In the genomic region with DNA sequence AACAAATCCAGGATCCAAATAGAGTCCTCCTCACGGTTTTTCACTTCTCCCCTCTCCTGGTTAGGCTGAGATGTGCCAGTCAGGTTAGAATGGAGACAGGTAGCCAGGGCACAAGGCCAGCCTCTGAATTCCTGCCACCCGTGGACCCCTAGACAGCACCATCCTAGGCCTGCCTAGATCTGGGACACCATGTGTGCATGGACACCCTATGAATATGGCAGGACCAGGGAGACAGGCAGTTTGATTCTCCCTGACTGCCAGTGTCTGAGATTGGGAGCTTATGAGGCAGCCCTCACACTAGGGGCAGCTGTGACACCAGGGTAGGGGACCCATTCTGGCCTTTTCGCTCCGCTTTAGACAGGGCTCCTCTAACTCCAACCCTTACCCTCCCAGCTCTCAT, we compare ENCODE assay signal across 26 cellular contexts. TPM values are rescaled to one million over a fixed set of nuclear protein-coding genes. Genes with fewer than 3 reads are reported as not detected.
DNase-seq lines count a peak whose midpoint lies in the region; ATAC-seq, FAIRE-seq and TF ChIP-seq lines count a peak whose summit lies in the region.
"Had no signal": no experiment of that assay in that cellular context is flagged by ENCODE, and none has a peak within 500 bp of the region (broad histone marks: within the 10 kb centered on the region; RNA-seq: fewer than 3 reads in every experiment).

No MANE protein-coding gene starts in this region.

- in situ Hi-C loops in gastrocnemius medialis (cut with MboI; ENCODE audit: low sequenced_read_pairs in 4 of 4): loop anchor here (5.0 to 25.0 kb wide), 8 partner anchors 122 to 322 kb away; a partner anchor contains a TSS

- intact Hi-C loops in left cardiac atrium (cut with DNase I): loop anchor here (5.0 to 10.0 kb wide), 4 partner anchors 127 to 445 kb away; no protein-coding TSS in a partner anchor
- intact Hi-C loops in gastrocnemius medialis (cut with DNase I; ENCODE audit: low total_unique reads): loop anchor here (5.0 kb wide), 1 partner anchor 77 kb away; no protein-coding TSS in a partner anchor

- peak overlapping the region; percentile 39 for H3K27ac Mint-ChIP-seq in stimulated activated naive B cell treated with anti-CD40 and anti-IgM and Interleukin-4, amounts not matched to agents 10 μg/mL and 1 μg/mL and 100 μg/mL, for 72 hours
- H3K27ac Mint-ChIP-seq: CD4-positive, alpha-beta T cell; CD8-positive, alpha-beta memory T cell; GM23338 had no signal

- H3K27me3 Mint-ChIP-seq in stimulated activated naive B cell treated with anti-CD40 and anti-IgM and Interleukin-4, amounts not matched to agents 10 μg/mL and 1 μg/mL and 100 μg/mL, for 72 hours: peaks cover 0 to 4% of the 10 kb centered on the region in 2 donors

- FAIRE-seq in H54 (lab: Jason Lieb, UNC): no peak
- FAIRE-seq: A549, D721Med, GM12891, GM18507 had no signal

- H3K79me2 ChIP-seq in osteoblast (ENCODE audit: insufficient read depth, low read length): no peaks in the 10 kb centered on the region

- no peaks in the 10 kb centered on the region for H3K9me3 Mint-ChIP-seq in stimulated activated naive B cell treated with anti-CD40 and anti-IgM and Interleukin-4, amounts not matched to agents 10 μg/mL and 1 μg/mL and 100 μg/mL, for 72 hours
- H3K9me3 Mint-ChIP-seq: CD14-positive monocyte; CD4-positive, alpha-beta T cell; CD8-positive, alpha-beta memory T cell; GM23338 had no signal

- H3K36me3 ChIP-seq in right atrium auricular region: no peaks in the 10 kb centered on the region
- no peaks in the 10 kb centered on the region for H3K36me3 ChIP-seq in osteoblast (ENCODE audit: insufficient read depth, low read length)
- H3K36me3 ChIP-seq in gastrocnemius medialis: no peaks in the 10 kb centered on the region
- H3K36me3 ChIP-seq: BE2C; BLaER1 treated with 17β-estradiol and CSF1 and Interleukin-3, amounts not matched to agents 10 nM and 100 nM had no signal

- H3K4me3 ChIP-seq in right atrium auricular region (no peak overlapping the region), osteoblast (ENCODE audit: insufficient read depth, low read length) (no peak overlapping the region), gastrocnemius medialis (no peak overlapping the region)
- H3K4me3 ChIP-seq: A549; BLaER1 treated with 17β-estradiol and CSF1 and Interleukin-3, amounts not matched to agents 10 nM and 100 nM; GM23338 had no signal

- H3K36me3 Mint-ChIP-seq in stimulated activated naive B cell treated with anti-CD40 and anti-IgM and Interleukin-4, amounts not matched to agents 10 μg/mL and 1 μg/mL and 100 μg/mL, for 72 hours: no peaks in the 10 kb centered on the region
- H3K36me3 Mint-ChIP-seq: CD14-positive monocyte; CD8-positive, alpha-beta memory T cell had no signal

- H4K20me1 ChIP-seq in osteoblast (ENCODE audit: insufficient read depth, low read length): no peaks in the 10 kb centered on the region
- H4K20me1 ChIP-seq: BLaER1 treated with 17β-estradiol and CSF1 and Interleukin-3, amounts not matched to agents 10 nM and 100 nM had no signal

- no peak overlapping the region for H3K4me3 Mint-ChIP-seq in stimulated activated naive B cell treated with anti-CD40 and anti-IgM and Interleukin-4, amounts not matched to agents 10 μg/mL and 1 μg/mL and 100 μg/mL, for 72 hours
- H3K4me3 Mint-ChIP-seq: CD14-positive monocyte; CD4-positive, alpha-beta T cell; CD8-positive, alpha-beta memory T cell; GM23338 had no signal

- DNase-seq in right atrium auricular region (ENCODE audit: low spot score): peak; percentile 18
- no peak for DNase-seq in left cardiac atrium
- peak; percentile 64 for DNase-seq in osteoblast (ENCODE audit: insufficient read length, low spot score, missing footprints)
- DNase-seq in stimulated activated naive B cell treated with anti-CD40 and anti-IgM and Interleukin-4, amounts not matched to agents 10 μg/mL and 1 μg/mL and 100 μg/mL, for 72 hours: no peak
- DNase-seq in H54 (ENCODE audit: insufficient read length, low spot score): no peak
- no peak for DNase-seq in gastrocnemius medialis
- DNase-seq: 8988T; ACHN; AML-193; BE2C; CD4-positive, alpha-beta T cell; CD8-positive, alpha-beta memory T cell; DMS 273 treated with DMSO at 0.1 percent for 48 hours; DMS79; GF-D8; HCEC 1CT had no signal

- TF ChIP-seq CTCF in right atrium auricular region (IDR thresholded peaks at IDR 0.05) (no peak), osteoblast (IDR thresholded peaks at IDR 0.05; ENCODE audit: extremely low read depth, low read depth, low read length) (no peak), gastrocnemius medialis (IDR thresholded peaks at IDR 0.05 in 4 of 5, conservative IDR thresholded peaks at IDR 0.05 in 1 of 5) (no peak)

- H3K4me1 ChIP-seq in right atrium auricular region (no peaks in the 10 kb centered on the region), osteoblast (ENCODE audit: insufficient read depth, low read length) (peaks cover 4% of the 10 kb centered on the region), gastrocnemius medialis (no peaks in the 10 kb centered on the region)
- H3K4me1 ChIP-seq: A549, BE2C had no signal

- no peak overlapping the region for H3K27ac ChIP-seq in right atrium auricular region
- H3K27ac ChIP-seq in osteoblast (ENCODE audit: low read depth, low read length): no peak overlapping the region
- H3K27ac ChIP-seq in gastrocnemius medialis: no peak overlapping the region
- H3K27ac ChIP-seq: A549; BLaER1 treated with 17β-estradiol and CSF1 and Interleukin-3, amounts not matched to agents 10 nM and 100 nM had no signal

- H3K4me1 Mint-ChIP-seq in stimulated activated naive B cell treated with anti-CD40 and anti-IgM and Interleukin-4, amounts not matched to agents 10 μg/mL and 1 μg/mL and 100 μg/mL, for 72 hours: peaks cover 12 to 25% of the 10 kb centered on the region in 2 donors
- H3K4me1 Mint-ChIP-seq: CD8-positive, alpha-beta memory T cell; GM23338 had no signal

- H3K4me2 ChIP-seq in osteoblast (ENCODE audit: insufficient read depth, low read length): no peak overlapping the region
- H3K4me2 ChIP-seq: A549; BLaER1 treated with 17β-estradiol and CSF1 and Interleukin-3, amounts not matched to agents 10 nM and 100 nM; GM23338 had no signal

- H3K9me3 ChIP-seq in right atrium auricular region (no peaks in the 10 kb centered on the region), osteoblast (ENCODE audit: low read depth, low read length) (no peaks in the 10 kb centered on the region), gastrocnemius medialis (no peaks in the 10 kb centered on the region)
- H3K9me3 ChIP-seq: A549; BE2C; BLaER1 treated with 17β-estradiol and CSF1 and Interleukin-3, amounts not matched to agents 10 nM and 100 nM had no signal

- TF ChIP-seq POLR2A in H54 (IDR thresholded peaks at IDR 0.05; ENCODE audit: low read depth, low read length): no peak
- TF ChIP-seq POLR2A in gastrocnemius medialis (IDR thresholded peaks at IDR 0.05): no peak

- ATAC-seq in left cardiac atrium (no peak), gastrocnemius medialis (no peak)
- ATAC-seq in stimulated activated naive B cell treated with anti-CD40 and anti-IgM and Interleukin-4, amounts not matched to agents 10 μg/mL and 1 μg/mL and 100 μg/mL, for 72 hours (replicated peaks): no peak
- ATAC-seq: A549, GM23338 had no signal

- no peaks in the 10 kb centered on the region for H3K27me3 ChIP-seq in right atrium auricular region
- peaks cover 34% of the 10 kb centered on the region for H3K27me3 ChIP-seq in osteoblast (ENCODE audit: insufficient read depth, low read length)
- no peaks in the 10 kb centered on the region for H3K27me3 ChIP-seq in gastrocnemius medialis

- no peak overlapping the region for H2AFZ ChIP-seq in osteoblast (ENCODE audit: low read length)
- H2AFZ ChIP-seq: GM23338 had no signal

RNA-seq across cellular contexts. Expression of a gene that starts 7.5 kb away (rescaled TPM):
- total RNA-seq in right atrium auricular region (not detected), left cardiac atrium (not detected), osteoblast (not detected in 2 replicates), gastrocnemius medialis (not detected)
- total RNA-seq: CD4-positive, alpha-beta T cell; CD8-positive, alpha-beta memory T cell; Daoy; G401; H4 had no signal

RNA-seq across cellular contexts. Expression of a gene that starts 56.7 kb away (rescaled TPM):
- total RNA-seq in right atrium auricular region (not detected), left cardiac atrium (1 to 10 TPM in 1 of 2 donors, under 1 TPM in 1; 0.71 to 1.8 TPM), osteoblast (not detected in 2 replicates), gastrocnemius medialis (not detected)
- total RNA-seq: CD4-positive, alpha-beta T cell; CD8-positive, alpha-beta memory T cell; Daoy; G401; GM23338; H4 had no signal

Comparison
In these comparisons a context has a peak if more than half of its experiments do, and no peak if none do; other contexts are left out.
1. DNase-seq: peak in right atrium auricular region (single experiment) and osteoblast (single experiment); none in left cardiac atrium (single experiment), stimulated activated naive B cell treated with anti-CD40 and anti-IgM and Interleukin-4, amounts not matched to agents 10 μg/mL and 1 μg/mL and 100 μg/mL, for 72 hours (single experiment), H54 (single experiment) and gastrocnemius medialis (0 of 2).